ENCODE assay signal across 12 cellular contexts in genomic region chr3:100666699-100667098, GRCh38. TPM values are rescaled to one million over a fixed set of nuclear protein-coding genes. Genes with fewer than 3 reads are reported as not detected.
"Had no signal": no experiment of that assay in that cellular context is flagged by ENCODE, and none has a peak within 500 bp of the region (broad histone marks: within the 10 kb centered on the region; RNA-seq: fewer than 3 reads in every experiment).

No MANE protein-coding gene starts in this region.

RNA-seq across cellular contexts. Expression of gene ADGRG7, which starts 57.3 kb away (rescaled TPM):
- total RNA-seq: esophagus squamous epithelium, kidney, left cardiac atrium, left ventricle myocardium inferior, lower lobe of right lung, mesothelial cell of epicardium, myocyte, natural killer cell, neural crest cell, osteocyte, pulmonary artery endothelial cell, right cardiac atrium had no signal
